ENCODE assay signal across 1 cellular context in the genomic region with DNA sequence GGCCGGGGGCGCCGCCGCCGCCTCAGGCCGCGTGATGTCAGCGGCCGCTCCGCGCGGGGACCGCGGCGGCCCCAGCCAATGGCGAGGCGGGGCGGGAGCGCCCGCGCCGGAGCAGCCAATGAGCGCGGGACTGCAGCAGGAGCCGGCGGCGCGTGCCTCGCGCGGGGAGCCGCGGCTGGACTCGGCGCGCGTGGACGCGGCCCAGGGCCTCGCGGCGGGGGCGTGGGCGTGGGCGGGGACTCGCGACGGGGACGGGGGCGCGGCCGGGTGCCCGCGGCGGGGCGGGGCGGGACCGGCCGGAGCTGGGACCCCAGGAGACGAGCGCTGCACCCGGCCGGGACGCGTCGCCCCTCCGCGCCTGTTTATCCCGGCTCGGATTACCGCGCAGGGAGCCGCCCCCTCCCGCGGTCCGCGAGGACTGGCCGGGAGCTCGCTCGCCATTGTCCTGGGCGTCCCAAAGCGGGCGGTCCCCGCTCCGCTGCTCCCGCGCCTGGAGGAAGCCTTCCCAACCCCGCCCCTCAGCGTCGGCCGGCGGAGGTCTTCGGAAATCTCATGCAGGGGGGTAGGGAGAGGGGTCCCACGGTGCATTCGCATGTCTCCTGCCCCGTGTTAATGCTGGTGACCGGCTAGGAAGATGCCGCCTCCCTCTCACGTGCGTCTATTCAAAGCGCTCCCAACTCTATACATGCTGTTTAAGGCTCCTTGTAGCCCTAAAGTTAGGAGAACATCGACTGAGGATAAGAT.
A peak's percentile ranks its signal among the peaks of the same experiment; 100 is the strongest.
TF ChIP-seq lines count a peak whose summit lies in the region.

A gene (minus strand): TSS at position 33 of the 744 bp plus-strand sequence. CDS start 253 bp downstream, outside the sequence.

TF ChIP-seq in K562, 482 proteins besides CTCF, POLR2A, EP300 and RAD21 (continued from another document and continues in another):
- TF ChIP-seq KLF10 (CRISPR knock-in tag; IDR thresholded peaks at IDR 0.05) (no peak), EP400 (IDR thresholded peaks at IDR 0.05) (peak; percentile 81), GATAD2B (IDR thresholded peaks at IDR 0.05; ENCODE audit: borderline replicate concordance) (peak; percentile 61; the same call in 1 of the 2 replicates), CREM (IDR thresholded peaks at IDR 0.05; ENCODE audit: low read depth) (0 out of 2 replicates have a peak, but pooled peaks have one; percentile 4), FOXA1 (IDR thresholded peaks at IDR 0.05; ENCODE audit: borderline replicate concordance) (no peak), PRMT5 (CRISPR knock-in tag; IDR thresholded peaks at IDR 0.05) (no peak), BRD4 (IDR thresholded peaks at IDR 0.05) (no peak), ZBTB17 (CRISPR knock-in tag; IDR thresholded peaks at IDR 0.05) (0 out of 2 replicates have a peak, but pooled peaks have one; percentile 35), EGR1 (conservative IDR thresholded peaks at IDR 0.05) (no peak), NCOA1 (IDR thresholded peaks at IDR 0.05; ENCODE audit: low read depth) (no peak; the same call in 1 of the 2 replicates), MYBL2 (IDR thresholded peaks at IDR 0.05; ENCODE audit: low read depth) (no peak), MYBL2 (CRISPR knock-in tag; IDR thresholded peaks at IDR 0.05; ENCODE audit: borderline replicate concordance) (no peak), ZNF76 (CRISPR knock-in tag; IDR thresholded peaks at IDR 0.05; ENCODE audit: borderline replicate concordance) (no peak), TAF7 (tag; IDR thresholded peaks at IDR 0.05) (peak; percentile 63; the same call in 1 of the 2 replicates), POLR2AphosphoS5 (IDR thresholded peaks at IDR 0.05; ENCODE audit: control insufficient read depth, insufficient read depth, low read depth, low read length) (peak; percentile 19; the same call in 1 of the 2 replicates), SIN3A (IDR thresholded peaks at IDR 0.05; ENCODE audit: borderline replicate concordance in 2 of 2, control insufficient read depth in 1 of 2, low read depth in 2 of 2, low read length in 2 of 2) (peak in 1 of 2 experiments; percentile 41; a peak in 1 of 4 replicates), NBN (IDR thresholded peaks at IDR 0.05; ENCODE audit: low read depth) (no peak), MAFF (IDR thresholded peaks at IDR 0.05; ENCODE audit: low read length) (no peak), SAP30 (IDR thresholded peaks at IDR 0.05; ENCODE audit: borderline replicate concordance, insufficient read depth, low read depth, low read length, poor library complexity, severe bottlenecking) (peak; percentile 65), ZFPM2 (CRISPR knock-in tag; IDR thresholded peaks at IDR 0.05) (peak; percentile 43; the same call in 1 of the 2 replicates), MYC (IDR thresholded peaks at IDR 0.05; ENCODE audit: low read depth, low read length) (peak; percentile 61; the same call in 1 of the 2 replicates), MYC (CRISPR knock-in tag; IDR thresholded peaks at IDR 0.05; ENCODE audit: borderline replicate concordance, low read depth) (0 out of 2 replicates have a peak, but pooled peaks have one; percentile 66), YY1 (IDR thresholded peaks at IDR 0.05; ENCODE audit: borderline replicate concordance in 1 of 3, control insufficient read depth in 1 of 3, extremely low read depth in 1 of 3, insufficient read depth in 3 of 3, insufficient read length in 1 of 3, insufficient replicate concordance in 2 of 3, low read depth in 1 of 3, low read length in 2 of 3) (peak in 2 of 3 experiments; percentile 51 to 86), DIDO1 (tag; IDR thresholded peaks at IDR 0.05; ENCODE audit: low read depth) (no peak), ZNF696 (CRISPR knock-in tag; conservative IDR thresholded peaks at IDR 0.05) (no peak), HDAC6 (IDR thresholded peaks at IDR 0.05; ENCODE audit: low read depth, low read length) (no peak), CBFB (CRISPR knock-in tag; IDR thresholded peaks at IDR 0.05) (no peak), RFX5 (IDR thresholded peaks at IDR 0.05; ENCODE audit: low read depth, low read length) (no peak), KAT2B (IDR thresholded peaks at IDR 0.05; ENCODE audit: low read depth, low read length) (no peak), ZNF778 (CRISPR knock-in tag; IDR thresholded peaks at IDR 0.05) (no peak), TOE1 (IDR thresholded peaks at IDR 0.05; ENCODE audit: borderline replicate concordance) (peak; percentile 27; the same call in 1 of the 2 replicates), TOE1 (CRISPR knock-in tag; IDR thresholded peaks at IDR 0.05; ENCODE audit: borderline replicate concordance, low read depth) (peak; percentile 57; the same call in 1 of the 2 replicates), BHLHE40 (IDR thresholded peaks at IDR 0.05; ENCODE audit: low read length) (peak; percentile 93), FUS (optimal IDR thresholded peaks at IDR 0.05; ENCODE audit: low read depth, low read length) (no peak), SP2 (IDR thresholded peaks at IDR 0.05; ENCODE audit: extremely low read depth, low read depth, low read length, poor library complexity, severe bottlenecking) (peak; percentile 37), GABPA (tag; conservative IDR thresholded peaks at IDR 0.05; ENCODE audit: low read depth) (peak; percentile 43; the same call in 1 of the 2 replicates), SMARCA4 (IDR thresholded peaks at IDR 0.05) (peak; percentile 59; the same call in 1 of the 2 replicates), ZNF239 (CRISPR knock-in tag; IDR thresholded peaks at IDR 0.05) (no peak), STAT5A (IDR thresholded peaks at IDR 0.05; ENCODE audit: borderline replicate concordance, low read length) (peak; percentile 8; the same call in 1 of the 2 replicates), ZNF41 (CRISPR knock-in tag; conservative IDR thresholded peaks at IDR 0.05) (no peak)
- TF ChIP-seq, protein P1, sequence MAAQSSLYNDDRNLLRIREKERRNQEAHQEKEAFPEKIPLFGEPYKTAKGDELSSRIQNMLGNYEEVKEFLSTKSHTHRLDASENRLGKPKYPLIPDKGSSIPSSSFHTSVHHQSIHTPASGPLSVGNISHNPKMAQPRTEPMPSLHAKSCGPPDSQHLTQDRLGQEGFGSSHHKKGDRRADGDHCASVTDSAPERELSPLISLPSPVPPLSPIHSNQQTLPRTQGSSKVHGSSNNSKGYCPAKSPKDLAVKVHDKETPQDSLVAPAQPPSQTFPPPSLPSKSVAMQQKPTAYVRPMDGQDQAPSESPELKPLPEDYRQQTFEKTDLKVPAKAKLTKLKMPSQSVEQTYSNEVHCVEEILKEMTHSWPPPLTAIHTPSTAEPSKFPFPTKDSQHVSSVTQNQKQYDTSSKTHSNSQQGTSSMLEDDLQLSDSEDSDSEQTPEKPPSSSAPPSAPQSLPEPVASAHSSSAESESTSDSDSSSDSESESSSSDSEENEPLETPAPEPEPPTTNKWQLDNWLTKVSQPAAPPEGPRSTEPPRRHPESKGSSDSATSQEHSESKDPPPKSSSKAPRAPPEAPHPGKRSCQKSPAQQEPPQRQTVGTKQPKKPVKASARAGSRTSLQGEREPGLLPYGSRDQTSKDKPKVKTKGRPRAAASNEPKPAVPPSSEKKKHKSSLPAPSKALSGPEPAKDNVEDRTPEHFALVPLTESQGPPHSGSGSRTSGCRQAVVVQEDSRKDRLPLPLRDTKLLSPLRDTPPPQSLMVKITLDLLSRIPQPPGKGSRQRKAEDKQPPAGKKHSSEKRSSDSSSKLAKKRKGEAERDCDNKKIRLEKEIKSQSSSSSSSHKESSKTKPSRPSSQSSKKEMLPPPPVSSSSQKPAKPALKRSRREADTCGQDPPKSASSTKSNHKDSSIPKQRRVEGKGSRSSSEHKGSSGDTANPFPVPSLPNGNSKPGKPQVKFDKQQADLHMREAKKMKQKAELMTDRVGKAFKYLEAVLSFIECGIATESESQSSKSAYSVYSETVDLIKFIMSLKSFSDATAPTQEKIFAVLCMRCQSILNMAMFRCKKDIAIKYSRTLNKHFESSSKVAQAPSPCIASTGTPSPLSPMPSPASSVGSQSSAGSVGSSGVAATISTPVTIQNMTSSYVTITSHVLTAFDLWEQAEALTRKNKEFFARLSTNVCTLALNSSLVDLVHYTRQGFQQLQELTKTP (IDR thresholded peaks at IDR 0.05; ENCODE audit: low read depth in 1 of 2, partially characterized antibody in 2 of 2), result peak in 1 of 2 experiments; percentile 70
- TF ChIP-seq, protein P2, sequence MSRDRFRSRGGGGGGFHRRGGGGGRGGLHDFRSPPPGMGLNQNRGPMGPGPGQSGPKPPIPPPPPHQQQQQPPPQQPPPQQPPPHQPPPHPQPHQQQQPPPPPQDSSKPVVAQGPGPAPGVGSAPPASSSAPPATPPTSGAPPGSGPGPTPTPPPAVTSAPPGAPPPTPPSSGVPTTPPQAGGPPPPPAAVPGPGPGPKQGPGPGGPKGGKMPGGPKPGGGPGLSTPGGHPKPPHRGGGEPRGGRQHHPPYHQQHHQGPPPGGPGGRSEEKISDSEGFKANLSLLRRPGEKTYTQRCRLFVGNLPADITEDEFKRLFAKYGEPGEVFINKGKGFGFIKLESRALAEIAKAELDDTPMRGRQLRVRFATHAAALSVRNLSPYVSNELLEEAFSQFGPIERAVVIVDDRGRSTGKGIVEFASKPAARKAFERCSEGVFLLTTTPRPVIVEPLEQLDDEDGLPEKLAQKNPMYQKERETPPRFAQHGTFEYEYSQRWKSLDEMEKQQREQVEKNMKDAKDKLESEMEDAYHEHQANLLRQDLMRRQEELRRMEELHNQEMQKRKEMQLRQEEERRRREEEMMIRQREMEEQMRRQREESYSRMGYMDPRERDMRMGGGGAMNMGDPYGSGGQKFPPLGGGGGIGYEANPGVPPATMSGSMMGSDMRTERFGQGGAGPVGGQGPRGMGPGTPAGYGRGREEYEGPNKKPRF (IDR thresholded peaks at IDR 0.05; ENCODE audit: low read depth, low read length), result no peak
- TF ChIP-seq, protein P3, sequence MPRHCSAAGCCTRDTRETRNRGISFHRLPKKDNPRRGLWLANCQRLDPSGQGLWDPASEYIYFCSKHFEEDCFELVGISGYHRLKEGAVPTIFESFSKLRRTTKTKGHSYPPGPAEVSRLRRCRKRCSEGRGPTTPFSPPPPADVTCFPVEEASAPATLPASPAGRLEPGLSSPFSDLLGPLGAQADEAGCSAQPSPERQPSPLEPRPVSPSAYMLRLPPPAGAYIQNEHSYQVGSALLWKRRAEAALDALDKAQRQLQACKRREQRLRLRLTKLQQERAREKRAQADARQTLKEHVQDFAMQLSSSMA (CRISPR knock-in tag; IDR thresholded peaks at IDR 0.05), result no peak
- TF ChIP-seq, protein P4, sequence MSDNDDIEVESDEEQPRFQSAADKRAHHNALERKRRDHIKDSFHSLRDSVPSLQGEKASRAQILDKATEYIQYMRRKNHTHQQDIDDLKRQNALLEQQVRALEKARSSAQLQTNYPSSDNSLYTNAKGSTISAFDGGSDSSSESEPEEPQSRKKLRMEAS (CRISPR knock-in tag; IDR thresholded peaks at IDR 0.05), result peak; percentile 87
- TF ChIP-seq, protein P5, sequence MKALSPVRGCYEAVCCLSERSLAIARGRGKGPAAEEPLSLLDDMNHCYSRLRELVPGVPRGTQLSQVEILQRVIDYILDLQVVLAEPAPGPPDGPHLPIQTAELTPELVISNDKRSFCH (CRISPR knock-in tag; IDR thresholded peaks at IDR 0.05), result no peak
- TF ChIP-seq, protein P5 (tag; IDR thresholded peaks at IDR 0.05), result 0 out of 2 replicates have a peak, but pooled peaks have one; percentile 48
- TF ChIP-seq, protein P6, sequence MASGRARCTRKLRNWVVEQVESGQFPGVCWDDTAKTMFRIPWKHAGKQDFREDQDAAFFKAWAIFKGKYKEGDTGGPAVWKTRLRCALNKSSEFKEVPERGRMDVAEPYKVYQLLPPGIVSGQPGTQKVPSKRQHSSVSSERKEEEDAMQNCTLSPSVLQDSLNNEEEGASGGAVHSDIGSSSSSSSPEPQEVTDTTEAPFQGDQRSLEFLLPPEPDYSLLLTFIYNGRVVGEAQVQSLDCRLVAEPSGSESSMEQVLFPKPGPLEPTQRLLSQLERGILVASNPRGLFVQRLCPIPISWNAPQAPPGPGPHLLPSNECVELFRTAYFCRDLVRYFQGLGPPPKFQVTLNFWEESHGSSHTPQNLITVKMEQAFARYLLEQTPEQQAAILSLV (tag; IDR thresholded peaks at IDR 0.05), result no peak
- TF ChIP-seq, protein P7, sequence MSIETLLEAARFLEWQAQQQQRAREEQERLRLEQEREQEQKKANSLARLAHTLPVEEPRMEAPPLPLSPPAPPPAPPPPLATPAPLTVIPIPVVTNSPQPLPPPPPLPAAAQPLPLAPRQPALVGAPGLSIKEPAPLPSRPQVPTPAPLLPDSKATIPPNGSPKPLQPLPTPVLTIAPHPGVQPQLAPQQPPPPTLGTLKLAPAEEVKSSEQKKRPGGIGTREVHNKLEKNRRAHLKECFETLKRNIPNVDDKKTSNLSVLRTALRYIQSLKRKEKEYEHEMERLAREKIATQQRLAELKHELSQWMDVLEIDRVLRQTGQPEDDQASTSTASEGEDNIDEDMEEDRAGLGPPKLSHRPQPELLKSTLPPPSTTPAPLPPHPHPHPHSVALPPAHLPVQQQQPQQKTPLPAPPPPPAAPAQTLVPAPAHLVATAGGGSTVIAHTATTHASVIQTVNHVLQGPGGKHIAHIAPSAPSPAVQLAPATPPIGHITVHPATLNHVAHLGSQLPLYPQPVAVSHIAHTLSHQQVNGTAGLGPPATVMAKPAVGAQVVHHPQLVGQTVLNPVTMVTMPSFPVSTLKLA (conservative IDR thresholded peaks at IDR 0.05), result peak; percentile 72 to 81; a peak in 2 of 4 replicates
- TF ChIP-seq, protein P8, sequence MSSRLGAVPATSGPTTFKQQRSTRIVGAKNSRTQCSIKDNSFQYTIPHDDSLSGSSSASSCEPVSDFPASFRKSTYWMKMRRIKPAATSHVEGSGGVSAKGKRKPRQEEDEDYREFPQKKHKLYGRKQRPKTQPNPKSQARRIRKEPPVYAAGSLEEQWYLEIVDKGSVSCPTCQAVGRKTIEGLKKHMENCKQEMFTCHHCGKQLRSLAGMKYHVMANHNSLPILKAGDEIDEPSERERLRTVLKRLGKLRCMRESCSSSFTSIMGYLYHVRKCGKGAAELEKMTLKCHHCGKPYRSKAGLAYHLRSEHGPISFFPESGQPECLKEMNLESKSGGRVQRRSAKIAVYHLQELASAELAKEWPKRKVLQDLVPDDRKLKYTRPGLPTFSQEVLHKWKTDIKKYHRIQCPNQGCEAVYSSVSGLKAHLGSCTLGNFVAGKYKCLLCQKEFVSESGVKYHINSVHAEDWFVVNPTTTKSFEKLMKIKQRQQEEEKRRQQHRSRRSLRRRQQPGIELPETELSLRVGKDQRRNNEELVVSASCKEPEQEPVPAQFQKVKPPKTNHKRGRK (tag; IDR thresholded peaks at IDR 0.05), result no peak
- TF ChIP-seq, protein P9, sequence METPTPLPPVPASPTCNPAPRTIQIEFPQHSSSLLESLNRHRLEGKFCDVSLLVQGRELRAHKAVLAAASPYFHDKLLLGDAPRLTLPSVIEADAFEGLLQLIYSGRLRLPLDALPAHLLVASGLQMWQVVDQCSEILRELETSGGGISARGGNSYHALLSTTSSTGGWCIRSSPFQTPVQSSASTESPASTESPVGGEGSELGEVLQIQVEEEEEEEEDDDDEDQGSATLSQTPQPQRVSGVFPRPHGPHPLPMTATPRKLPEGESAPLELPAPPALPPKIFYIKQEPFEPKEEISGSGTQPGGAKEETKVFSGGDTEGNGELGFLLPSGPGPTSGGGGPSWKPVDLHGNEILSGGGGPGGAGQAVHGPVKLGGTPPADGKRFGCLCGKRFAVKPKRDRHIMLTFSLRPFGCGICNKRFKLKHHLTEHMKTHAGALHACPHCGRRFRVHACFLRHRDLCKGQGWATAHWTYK (CRISPR knock-in tag; IDR thresholded peaks at IDR 0.05), result peak; percentile 22; the same call in 1 of the 2 replicates
- TF ChIP-seq, protein P10, sequence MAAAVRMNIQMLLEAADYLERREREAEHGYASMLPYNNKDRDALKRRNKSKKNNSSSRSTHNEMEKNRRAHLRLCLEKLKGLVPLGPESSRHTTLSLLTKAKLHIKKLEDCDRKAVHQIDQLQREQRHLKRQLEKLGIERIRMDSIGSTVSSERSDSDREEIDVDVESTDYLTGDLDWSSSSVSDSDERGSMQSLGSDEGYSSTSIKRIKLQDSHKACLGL (CRISPR knock-in tag; IDR thresholded peaks at IDR 0.05; ENCODE audit: borderline replicate concordance, poor library complexity, severe bottlenecking), result no peak
